In genomic region chr12:68280240-68280639, GRCh38 we compare ENCODE assay signal across 24 cellular contexts. TPM values are rescaled to one million over a fixed set of nuclear protein-coding genes. Genes with fewer than 3 reads are reported as not detected.
"Had no signal": no experiment of that assay in that cellular context is flagged by ENCODE, and none has a peak within 500 bp of the region (broad histone marks: within the 10 kb centered on the region; RNA-seq: fewer than 3 reads in every experiment).

No MANE protein-coding gene starts in this region.

- H3K4me2 ChIP-seq: SK-N-SH had no signal

- H3K9me3 Mint-ChIP-seq: activated CD8-positive, alpha-beta T cell treated with anti-CD3 and anti-CD28 coated beads for 36 hours; activated naive CD4-positive, alpha-beta T cell treated with anti-CD3 and anti-CD28 coated beads, Interleukin-2, amount 50 U/mL, for 72 hours had no signal

- H3K27me3 ChIP-seq: Peyer's patch, SJCRH30 had no signal

- H3K9me3 ChIP-seq: Peyer's patch, SK-N-SH had no signal

- H3K4me3 Mint-ChIP-seq: activated CD8-positive, alpha-beta T cell treated with anti-CD3 and anti-CD28 coated beads for 36 hours had no signal

- H3K36me3 ChIP-seq: Peyer's patch, SJCRH30 had no signal

- ATAC-seq: activated CD8-positive, alpha-beta T cell treated with anti-CD3 and anti-CD28 coated beads for 36 hours; activated naive CD4-positive, alpha-beta T cell treated with anti-CD3 and anti-CD28 coated beads, Interleukin-2, amount 50 U/mL, for 72 hours had no signal

- H3K4me3 ChIP-seq: Peyer's patch, SJCRH30 had no signal

- H3K4me1 ChIP-seq: Peyer's patch had no signal

- H3K9ac ChIP-seq: SK-N-SH had no signal

- H3K9me2 ChIP-seq: SK-N-SH had no signal

- H3K27ac ChIP-seq: Peyer's patch, RWPE1, SJCRH30 had no signal

- DNase-seq: activated CD4-positive, CD25-positive, alpha-beta regulatory T cell; activated CD8-positive, alpha-beta memory T cell treated with anti-CD3 and anti-CD28 coated beads, Interleukin-2, amount 50 U/mL, for 48 hours; activated CD8-positive, alpha-beta T cell treated with anti-CD3 and anti-CD28 coated beads for 36 hours; activated effector memory CD4-positive, alpha-beta T cell treated with anti-CD3 and anti-CD28 coated beads, Interleukin-2, amount 50 U/mL, for 16 hours; activated naive CD4-positive, alpha-beta T cell treated with Interleukin-2 at 50 U/mL for 16 hours; activated T-cell treated with anti-CD3 and anti-CD28 coated beads, Interleukin-2, amount 50 U/mL, for 1 hour; anterior cingulate cortex; cerebellar nuclear complex; MM.1S; NCI-H1105; NCI-H1436 treated with DMSO at 0.1 percent for 48 hours; NCI-H187; NCI-H2081; NCI-H2227 treated with DMSO at 0.1 percent for 48 hours; NCI-H446 treated with DMSO at 0.1 percent for 48 hours; NCI-H524 treated with DMSO at 0.1 percent for 48 hours; NCI-H748 treated with DMSO at 0.1 percent for 48 hours; Peyer's patch; Right ventricle myocardium superior; SJCRH30; SK-N-SH had no signal

RNA-seq across cellular contexts. Expression of gene IL22, which starts 26.8 kb away (rescaled TPM):
- total RNA-seq: activated CD8-positive, alpha-beta T cell treated with anti-CD3 and anti-CD28 coated beads for 36 hours; cardiac septum; Peyer's patch; Right ventricle myocardium superior; SJCRH30 had no signal

RNA-seq across cellular contexts. Expression of gene IL26, which starts 54.6 kb away (rescaled TPM):
- total RNA-seq: activated CD8-positive, alpha-beta T cell treated with anti-CD3 and anti-CD28 coated beads for 36 hours; cardiac septum; Peyer's patch; Right ventricle myocardium superior; SJCRH30 had no signal
